18 cellular contexts compared by ENCODE assay signal in genomic region chr2:96139181-96139758, GRCh38. TPM values are rescaled to one million over a fixed set of nuclear protein-coding genes. Genes with fewer than 3 reads are reported as not detected.
DNase-seq lines count a peak whose midpoint lies in the region; TF ChIP-seq lines count a peak whose summit lies in the region.
"Had no signal": no experiment of that assay in that cellular context is flagged by ENCODE, and none has a peak within 500 bp of the region (broad histone marks: within the 10 kb centered on the region; RNA-seq: fewer than 3 reads in every experiment).

No MANE protein-coding gene starts in this region.

- H3K27ac ChIP-seq in osteoblast (ENCODE audit: low read depth, low read length): no peak overlapping the region
- H3K27ac ChIP-seq in ascending aorta: no peak overlapping the region
- H3K27ac ChIP-seq: BLaER1 treated with 17β-estradiol and CSF1 and Interleukin-3, amounts not matched to agents 10 nM and 100 nM; thoracic aorta had no signal

- peaks cover 11% of the 10 kb centered on the region for H3K27me3 Mint-ChIP-seq in activated naive CD8-positive, alpha-beta T cell treated with anti-CD3 and anti-CD28 coated beads for 36 hours
- H3K27me3 Mint-ChIP-seq: activated CD4-positive, alpha-beta memory T cell treated with anti-CD3 and anti-CD28 coated beads, Interleukin-2, amount 10 ng/mL, durations not matched to agents 7 days and 5 days had no signal

- DNase-seq in NCI-H82 (lab: John Stamatoyannopoulos, UW) (peak; percentile 9), NCI-H82 treated with DMSO at 0.1 percent for 48 hours (lab: John Stamatoyannopoulos, UW; ENCODE audit: unreplicated experiment) (no peak), osteoblast (ENCODE audit: insufficient read length, low spot score, missing footprints) (peak; percentile 54), SKM-1 treated with dmso at 0.1 percent for 144 hours (lab: John Stamatoyannopoulos, UW; ENCODE audit: unreplicated experiment) (no peak), AG08395 (ENCODE audit: low spot score) (no peak), ascending aorta (ENCODE audit: low spot score in 2 of 2) (no peak)
- no peak for DNase-seq in activated naive CD8-positive, alpha-beta T cell treated with anti-CD3 and anti-CD28 coated beads for 36 hours
- DNase-seq: glutamatergic neuron, NCI-H2107, SHP77 treated with DMSO at 0.1 percent for 48 hours had no signal

- H3K4me3 Mint-ChIP-seq in activated naive CD8-positive, alpha-beta T cell treated with anti-CD3 and anti-CD28 coated beads for 36 hours: peak overlapping the region; percentile 37
- H3K4me3 Mint-ChIP-seq: activated CD4-positive, alpha-beta memory T cell treated with anti-CD3 and anti-CD28 coated beads, Interleukin-2, amount 10 ng/mL, durations not matched to agents 7 days and 5 days had no signal

- H2AFZ ChIP-seq in osteoblast (ENCODE audit: low read length): no peak overlapping the region

- H3K36me3 Mint-ChIP-seq in activated naive CD8-positive, alpha-beta T cell treated with anti-CD3 and anti-CD28 coated beads for 36 hours: peaks cover 27% of the 10 kb centered on the region
- H3K36me3 Mint-ChIP-seq: WTC11 had no signal

- H3K27me3 ChIP-seq in osteoblast (ENCODE audit: insufficient read depth, low read length) (peaks cover 5% of the 10 kb centered on the region), ascending aorta (no peaks in the 10 kb centered on the region)
- H3K27me3 ChIP-seq: BLaER1 treated with 17β-estradiol and CSF1 and Interleukin-3, amounts not matched to agents 10 nM and 100 nM had no signal

- peaks cover 42% of the 10 kb centered on the region for H3K4me1 Mint-ChIP-seq in activated naive CD8-positive, alpha-beta T cell treated with anti-CD3 and anti-CD28 coated beads for 36 hours

- H3K4me3 ChIP-seq in osteoblast (ENCODE audit: insufficient read depth, low read length): no peak overlapping the region
- no peak overlapping the region for H3K4me3 ChIP-seq in ascending aorta
- H3K4me3 ChIP-seq: BLaER1 treated with 17β-estradiol and CSF1 and Interleukin-3, amounts not matched to agents 10 nM and 100 nM; K562; lung; thoracic aorta had no signal

- H4K20me1 ChIP-seq in osteoblast (ENCODE audit: insufficient read depth, low read length): peaks cover 5% of the 10 kb centered on the region

- peaks cover 3% of the 10 kb centered on the region for H3K4me1 ChIP-seq in osteoblast (ENCODE audit: insufficient read depth, low read length)
- no peaks in the 10 kb centered on the region for H3K4me1 ChIP-seq in ascending aorta

- H3K9me3 ChIP-seq in osteoblast (ENCODE audit: low read depth, low read length): no peaks in the 10 kb centered on the region
- H3K9me3 ChIP-seq in ascending aorta: no peaks in the 10 kb centered on the region
- H3K9me3 ChIP-seq: BLaER1 treated with 17β-estradiol and CSF1 and Interleukin-3, amounts not matched to agents 10 nM and 100 nM; thoracic aorta had no signal

- TF ChIP-seq CTCF in GM12873 (IDR thresholded peaks at IDR 0.05; ENCODE audit: insufficient read depth, low read depth, low read length, missing control alignments): peak; percentile 22
- TF ChIP-seq CTCF in osteoblast (IDR thresholded peaks at IDR 0.05; ENCODE audit: extremely low read depth, low read depth, low read length): no peak
- no peak for TF ChIP-seq CTCF in ascending aorta (IDR thresholded peaks at IDR 0.05)

- H3K79me2 ChIP-seq in osteoblast (ENCODE audit: insufficient read depth, low read length): peaks cover 1% of the 10 kb centered on the region

- H3K4me2 ChIP-seq in osteoblast (ENCODE audit: insufficient read depth, low read length): no peak overlapping the region
- H3K4me2 ChIP-seq: BLaER1 treated with 17β-estradiol and CSF1 and Interleukin-3, amounts not matched to agents 10 nM and 100 nM had no signal

- H3K27ac Mint-ChIP-seq in activated naive CD8-positive, alpha-beta T cell treated with anti-CD3 and anti-CD28 coated beads for 36 hours: peak overlapping the region; percentile 68
- H3K27ac Mint-ChIP-seq: activated CD4-positive, alpha-beta memory T cell treated with anti-CD3 and anti-CD28 coated beads, Interleukin-2, amount 10 ng/mL, durations not matched to agents 7 days and 5 days; WTC11 had no signal

- intact Hi-C loops in ascending aorta (cut with DNase I): loop anchor here (1.0 kb wide), 1 partner anchor 35 kb away; no protein-coding TSS in a partner anchor

- no peaks in the 10 kb centered on the region for H3K36me3 ChIP-seq in osteoblast (ENCODE audit: insufficient read depth, low read length)
- H3K36me3 ChIP-seq in ascending aorta: no peaks in the 10 kb centered on the region
- H3K36me3 ChIP-seq: thoracic aorta had no signal

- no peaks in the 10 kb centered on the region for H3K9me3 Mint-ChIP-seq in activated naive CD8-positive, alpha-beta T cell treated with anti-CD3 and anti-CD28 coated beads for 36 hours
- H3K9me3 Mint-ChIP-seq: activated CD4-positive, alpha-beta memory T cell treated with anti-CD3 and anti-CD28 coated beads, Interleukin-2, amount 10 ng/mL, durations not matched to agents 7 days and 5 days; WTC11 had no signal

RNA-seq across cellular contexts. Expression of gene ASTL, which starts 1.0 kb away (rescaled TPM):
- total RNA-seq in activated naive CD8-positive, alpha-beta T cell treated with anti-CD3 and anti-CD28 coated beads for 36 hours: 10 to 100 TPM; 22.1 to 23.3 TPM
- not detected in 2 replicates for total RNA-seq in osteoblast
- total RNA-seq in ascending aorta: not detected
- total RNA-seq: K562, lung, skeletal muscle tissue, thoracic aorta had no signal

RNA-seq across cellular contexts. Expression of gene DUSP2, which starts 6.0 kb away (rescaled TPM):
- 100 to 1,000 TPM; 274 to 279 TPM for total RNA-seq in activated naive CD8-positive, alpha-beta T cell treated with anti-CD3 and anti-CD28 coated beads for 36 hours
- 2.7 and 3.3 TPM in 2 replicates for total RNA-seq in osteoblast
- 7.2 TPM for total RNA-seq in ascending aorta

RNA-seq across cellular contexts. Expression of gene ADRA2B, which starts 22.9 kb away (rescaled TPM):
- under 1 TPM; 0.29 to 0.30 TPM for total RNA-seq in activated naive CD8-positive, alpha-beta T cell treated with anti-CD3 and anti-CD28 coated beads for 36 hours
- total RNA-seq in osteoblast: under 0.01 TPM in 1 of 2 replicates, not detected in the other
- total RNA-seq in ascending aorta: 9.4 TPM
- total RNA-seq: K562 had no signal

Comparison
In these comparisons a context has a peak if more than half of its experiments do, and no peak if none do; other contexts are left out.
1. DNase-seq: peak in NCI-H82 (single experiment) and osteoblast (single experiment); none in NCI-H82 treated with DMSO at 0.1 percent for 48 hours (single experiment), activated naive CD8-positive, alpha-beta T cell treated with anti-CD3 and anti-CD28 coated beads for 36 hours (single experiment), SKM-1 treated with dmso at 0.1 percent for 144 hours (single experiment), AG08395 (single experiment) and ascending aorta (0 of 2).
2. RNA of gene ASTL, which starts 1.0 kb away (total RNA-seq): 22.1 to 23.3 TPM in activated naive CD8-positive, alpha-beta T cell treated with anti-CD3 and anti-CD28 coated beads for 36 hours; not detected in osteoblast and not detected in ascending aorta (single experiment); every median in the first group is over 10 times any median in the second.
3. RNA of gene DUSP2, which starts 6.0 kb away (total RNA-seq): 274 to 279 TPM in activated naive CD8-positive, alpha-beta T cell treated with anti-CD3 and anti-CD28 coated beads for 36 hours; 7.2 TPM in ascending aorta (single experiment) and 2.7 to 3.3 TPM in osteoblast; every median in the first group is over 10 times any median in the second.